In the genomic region with DNA sequence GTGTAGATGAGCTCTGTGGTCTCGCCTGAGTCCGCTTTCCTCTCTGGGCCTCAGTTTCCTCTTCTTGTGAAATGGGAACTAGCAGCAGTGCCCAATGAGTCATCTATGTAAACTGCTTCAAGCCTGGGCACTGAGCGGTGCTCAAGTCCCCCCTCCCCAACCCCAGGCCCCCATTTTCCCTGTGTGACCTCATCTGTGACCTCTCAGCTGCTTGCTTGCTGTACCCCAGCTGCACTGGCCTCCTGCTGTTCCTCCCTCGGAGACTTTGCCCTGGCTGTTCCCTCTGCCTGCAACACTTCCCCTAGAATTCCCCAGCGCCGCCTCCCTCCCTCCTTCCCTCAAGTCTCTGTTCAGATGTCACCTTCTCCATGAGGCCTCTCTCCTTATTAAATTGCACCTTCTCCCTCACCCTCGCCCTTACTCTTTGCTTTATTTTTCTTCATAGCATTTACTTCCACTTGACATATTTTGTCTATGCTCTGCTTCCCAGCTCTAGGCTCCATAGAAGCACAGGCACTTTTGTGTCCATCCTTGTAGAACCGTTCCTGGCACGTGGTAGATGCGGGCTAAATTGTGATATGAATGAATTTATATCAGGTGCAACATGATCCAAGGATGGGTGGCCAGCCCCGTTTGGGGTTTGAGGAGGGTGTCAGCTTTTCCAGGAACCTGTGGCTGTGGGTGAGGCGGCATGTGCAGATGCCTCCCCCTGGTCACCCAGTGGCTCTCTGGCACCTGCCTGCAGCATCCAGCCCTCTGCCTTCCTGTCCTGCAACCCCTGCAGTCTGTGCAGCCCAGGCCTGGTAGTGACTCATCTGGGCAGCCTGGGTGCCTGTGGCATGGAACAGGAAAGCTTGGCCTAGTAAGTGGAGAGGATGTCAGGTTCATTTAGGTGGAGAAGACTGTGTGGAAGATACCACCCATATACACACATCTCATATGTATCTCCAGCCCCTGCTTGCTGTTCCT, we compare ENCODE assay signal across 8 cellular contexts. TPM values are rescaled to one million over a fixed set of nuclear protein-coding genes. Genes with fewer than 3 reads are reported as not detected.
DNase-seq lines count a peak whose midpoint lies in the region; ATAC-seq and TF ChIP-seq lines count a peak whose summit lies in the region.

No MANE protein-coding gene starts in this region.

- TF ChIP-seq CTCF in HL-60 (IDR thresholded peaks at IDR 0.05; ENCODE audit: insufficient read depth, low read length) (no peak), lower leg skin (IDR thresholded peaks at IDR 0.05) (no peak)

- peak; percentile 68 for ATAC-seq in left colon
- ATAC-seq in HG03571 (IDR thresholded peaks at IDR 0.05; ENCODE audit: unreplicated experiment): no peak

- DNase-seq in 8988T (peak; percentile 73), HL-60 (ENCODE audit: low read depth in 1 of 2, low spot score in 1 of 2) (peak; percentile 39 to 61), UCSD-AML1 (lab: John Stamatoyannopoulos, UW; ENCODE audit: unreplicated experiment) (peak; percentile 31), left colon (peak; percentile 76 to 86), GM19240 (ENCODE audit: insufficient read length, low spot score) (no peak), lower leg skin (ENCODE audit: low spot score in 2 of 2) (no peak)
- DNase-seq in activated CD4-positive, CD25-positive, alpha-beta regulatory T cell treated with anti-CD3 and anti-CD28 coated beads, Interleukin-2, amount 50 U/mL, for 72 hours: no peak

- H3K4me3 ChIP-seq in HL-60 (replicated peaks; ENCODE audit: insufficient read depth, low read length): peak overlapping the region; percentile 41
- no peak overlapping the region for H3K4me3 ChIP-seq in lower leg skin (ENCODE audit: low read depth, poor library complexity, severe bottlenecking)

- intact Hi-C loops in left colon (cut with DNase I, micrococcal nuclease) (no loop called here), lower leg skin (cut with DNase I; ENCODE audit: low total_unique reads) (no loop called here)

- no peak for TF ChIP-seq POLR2A in lower leg skin (IDR thresholded peaks at IDR 0.05)

- H3K27me3 ChIP-seq in HL-60 (ENCODE audit: insufficient read depth, poor library complexity, severe bottlenecking): no peaks in the 10 kb centered on the region

- H3K27ac ChIP-seq in HL-60 (replicated peaks): peak overlapping the region; percentile 89

- WGBS in lower leg skin, 2 donors: 52 to 61% methylated on average over 12 of the region's 12 CpGs

RNA-seq across cellular contexts. Expression of a gene that starts 26.3 kb away (rescaled TPM):
- total RNA-seq in left colon (100 to 1,000 TPM; 136 to 180 TPM), lower leg skin (10 to 100 TPM; 50.0 to 69.8 (median 53.6) TPM)

RNA-seq across cellular contexts. Expression of a gene that starts 26.9 kb away (rescaled TPM):
- total RNA-seq in left colon (not detected), lower leg skin (not detected)

Comparison
In these comparisons a context has a peak if more than half of its experiments do, and no peak if none do; other contexts are left out.
1. DNase-seq: peak in 8988T (single experiment), HL-60 (2 of 2), UCSD-AML1 (single experiment) and left colon (2 of 2); none in GM19240 (single experiment), lower leg skin (0 of 2) and activated CD4-positive, CD25-positive, alpha-beta regulatory T cell treated with anti-CD3 and anti-CD28 coated beads, Interleukin-2, amount 50 U/mL, for 72 hours (single experiment).